Comparison of ENCODE assay signal across 12 cellular contexts in genomic region chr12:14954269-14954668, GRCh38. TPM values are rescaled to one million over a fixed set of nuclear protein-coding genes. Genes with fewer than 3 reads are reported as not detected.
DNase-seq lines count a peak whose midpoint lies in the region; TF ChIP-seq lines count a peak whose summit lies in the region.
"Had no signal": no experiment of that assay in that cellular context is flagged by ENCODE, and none has a peak within 500 bp of the region (broad histone marks: within the 10 kb centered on the region; RNA-seq: fewer than 3 reads in every experiment).

No MANE protein-coding gene starts in this region.

- H3K4me1 ChIP-seq in breast epithelium = peaks cover 0 to 4% of the 10 kb centered on the region in 2 donors
- peaks cover 24 to 54% of the 10 kb centered on the region in 2 donors for H3K4me1 ChIP-seq in thyroid gland

- TF ChIP-seq POLR2A in breast epithelium (IDR thresholded peaks at IDR 0.05) (no peak), thyroid gland (IDR thresholded peaks at IDR 0.05) (no peak)

- intact Hi-C loops in breast epithelium (cut with DNase I; ENCODE audit: low total_unique reads) = no loop called here
- intact Hi-C loops in thyroid gland (cut with DNase I) = no loop called here

- peaks cover 95% of the 10 kb centered on the region for H3K4me1 Mint-ChIP-seq in activated naive CD4-positive, alpha-beta T cell treated with anti-CD3 and anti-CD28 coated beads, Interleukin-2, amount 50 U/mL, for 24 hours

- no peak for TF ChIP-seq CTCF in breast epithelium (IDR thresholded peaks at IDR 0.05)
- TF ChIP-seq CTCF in thyroid gland (IDR thresholded peaks at IDR 0.05) = no peak
- TF ChIP-seq CTCF in coronary artery (IDR thresholded peaks at IDR 0.05) = no peak

- H3K27me3 Mint-ChIP-seq in activated naive CD4-positive, alpha-beta T cell treated with anti-CD3 and anti-CD28 coated beads, Interleukin-2, amount 50 U/mL, for 24 hours = no peaks in the 10 kb centered on the region

- peak overlapping the region; percentile 99 for H3K27ac Mint-ChIP-seq in activated naive CD4-positive, alpha-beta T cell treated with anti-CD3 and anti-CD28 coated beads, Interleukin-2, amount 50 U/mL, for 24 hours

- WGBS in thyroid gland, 2 donors = 77 to 89% methylated on average over 4 of the region's 4 CpGs

- H3K9me3 ChIP-seq in breast epithelium (no peaks in the 10 kb centered on the region), thyroid gland (no peaks in the 10 kb centered on the region)
- H3K9me3 ChIP-seq: BE2C, ovary had no signal

- H3K36me3 ChIP-seq in breast epithelium (no peaks in the 10 kb centered on the region), thyroid gland (no peaks in the 10 kb centered on the region)
- H3K36me3 ChIP-seq: BE2C, ovary had no signal

- H3K4me3 ChIP-seq in breast epithelium (no peak overlapping the region), thyroid gland (replicated peaks in 1 of 3) (no peak overlapping the region), coronary artery (no peak overlapping the region)
- H3K4me3 ChIP-seq: ovary had no signal

- H3K27me3 ChIP-seq in breast epithelium (no peaks in the 10 kb centered on the region), thyroid gland (no peaks in the 10 kb centered on the region)
- H3K27me3 ChIP-seq: BE2C, ovary had no signal

- no peak for DNase-seq in activated naive CD4-positive, alpha-beta T cell treated with anti-CD3 and anti-CD28 coated beads, Interleukin-2, amount 50 U/mL, for 16 hours
- peak; percentile 72 for DNase-seq in NCI-H510A (lab: John Stamatoyannopoulos, UW)
- DNase-seq in breast epithelium (ENCODE audit: low spot score in 2 of 2) = no peak
- DNase-seq in thyroid gland = no peak
- no peak for DNase-seq in KG1 (lab: John Stamatoyannopoulos, UW)
- no peak for DNase-seq in coronary artery (ENCODE audit: low spot score)
- no peak for DNase-seq in HUDEP-2 (lab: John Stamatoyannopoulos, UW; ENCODE audit: unreplicated experiment in 76 of 76)
- DNase-seq: amniotic stem cell, BE2C, NCI-H69, ovary had no signal

- peak overlapping the region; percentile 59 to 92 for H3K27ac ChIP-seq in breast epithelium
- peak overlapping the region in 2 of 3 donors; percentile 86 to 91 for H3K27ac ChIP-seq in thyroid gland
- peak overlapping the region in 1 of 2 donors; percentile 57 for H3K27ac ChIP-seq in coronary artery
- H3K27ac ChIP-seq: ovary had no signal

- H3K36me3 Mint-ChIP-seq in activated naive CD4-positive, alpha-beta T cell treated with anti-CD3 and anti-CD28 coated beads, Interleukin-2, amount 50 U/mL, for 24 hours = peaks cover 16% of the 10 kb centered on the region

- no peaks in the 10 kb centered on the region for H3K9me3 Mint-ChIP-seq in activated naive CD4-positive, alpha-beta T cell treated with anti-CD3 and anti-CD28 coated beads, Interleukin-2, amount 50 U/mL, for 24 hours

- H3K4me3 Mint-ChIP-seq in activated naive CD4-positive, alpha-beta T cell treated with anti-CD3 and anti-CD28 coated beads, Interleukin-2, amount 50 U/mL, for 24 hours = peak overlapping the region; percentile 90

RNA-seq across cellular contexts. Expression of gene ARHGDIB, which starts 7.1 kb away (rescaled TPM):
- 100 to 1,000 TPM; 159 to 222 (median 168) TPM for total RNA-seq in breast epithelium
- 100 to 1,000 TPM in 1 of 4 donors, 10 to 100 TPM in 3; 54.4 to 107 (median 65.9) TPM for total RNA-seq in thyroid gland

RNA-seq across cellular contexts. Expression of gene ERP27, which starts 15.9 kb away (rescaled TPM):
- total RNA-seq in breast epithelium = 1 to 10 TPM in 2 of 3 donors, under 1 TPM in 1; 0.96 to 8.5 (median 7.8) TPM
- total RNA-seq in thyroid gland = 10 to 100 TPM in 1 of 4 donors, 1 to 10 TPM in 1, under 1 TPM in 1, not detected in 1; 0.88 to 24.3 (median 5.0) TPM

RNA-seq across cellular contexts. Expression of gene PDE6H, which starts 18.6 kb away (rescaled TPM):
- total RNA-seq in breast epithelium (not detected), thyroid gland (not detected)
- total RNA-seq: ovary had no signal
